1 cellular context compared by ENCODE assay signal in genomic region chr1:227428803-227429202, GRCh38.
TF ChIP-seq lines count a peak whose summit lies in the region.

No MANE protein-coding gene starts in this region.

TF ChIP-seq in SK-N-SH, 30 proteins besides CTCF, POLR2A, EP300 and RAD21 (continued from another document):
- TF ChIP-seq, protein P1, sequence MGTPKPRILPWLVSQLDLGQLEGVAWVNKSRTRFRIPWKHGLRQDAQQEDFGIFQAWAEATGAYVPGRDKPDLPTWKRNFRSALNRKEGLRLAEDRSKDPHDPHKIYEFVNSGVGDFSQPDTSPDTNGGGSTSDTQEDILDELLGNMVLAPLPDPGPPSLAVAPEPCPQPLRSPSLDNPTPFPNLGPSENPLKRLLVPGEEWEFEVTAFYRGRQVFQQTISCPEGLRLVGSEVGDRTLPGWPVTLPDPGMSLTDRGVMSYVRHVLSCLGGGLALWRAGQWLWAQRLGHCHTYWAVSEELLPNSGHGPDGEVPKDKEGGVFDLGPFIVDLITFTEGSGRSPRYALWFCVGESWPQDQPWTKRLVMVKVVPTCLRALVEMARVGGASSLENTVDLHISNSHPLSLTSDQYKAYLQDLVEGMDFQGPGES (IDR thresholded peaks at IDR 0.05; ENCODE audit: low read depth, low read length) = no peak
